In genomic region chr1:23527889-23528244, GRCh38 we compare ENCODE assay signal across 8 cellular contexts. TPM values are rescaled to one million over a fixed set of nuclear protein-coding genes. Genes with fewer than 3 reads are reported as not detected.
A peak's percentile ranks its signal among the peaks of the same experiment; 100 is the strongest.
DNase-seq lines count a peak whose midpoint lies in the region; ATAC-seq, FAIRE-seq and TF ChIP-seq lines count a peak whose summit lies in the region.
"Not testable (repeated sequence)": the region's sequence is repeated elsewhere in the genome, so short reads cannot be mapped to it uniquely, and the experiment has no call there.

No MANE protein-coding gene starts in this region.

- DNase-seq in CD4-positive, alpha-beta memory T cell; RWPE1 (ENCODE audit: low spot score); activated CD8-positive, alpha-beta memory T cell treated with anti-CD3 and anti-CD28 coated beads, Interleukin-2, amount 10 ng/mL, durations not matched to agents 7 days and 5 days; bronchial epithelial cell (ENCODE audit: low read depth); left lung; neural progenitor cell (ENCODE audit: low spot score); type B pancreatic cell (ENCODE audit: extremely low spot score, unreplicated experiment): not testable (repeated sequence)

- peak; percentile 10 for ATAC-seq in activated CD8-positive, alpha-beta memory T cell treated with anti-CD3 and anti-CD28 coated beads, Interleukin-2, amount 10 ng/mL, durations not matched to agents 7 days and 5 days
- ATAC-seq in left lung, result not testable (repeated sequence)

- intact Hi-C loops in CD4-positive, alpha-beta memory T cell (cut with micrococcal nuclease), result loop anchor here (1.0 kb wide), 1 partner anchor 11 kb away; no protein-coding TSS in a partner anchor
- intact Hi-C loops in left lung (cut with DNase I), result not testable (repeated sequence)

- not testable (repeated sequence) for H3K9ac ChIP-seq in neural progenitor cell

- H4K20me1 ChIP-seq in neural progenitor cell (ENCODE audit: low read depth), result peaks cover 36% of the 10 kb centered on the region

- H3K4me3 ChIP-seq in CD4-positive, alpha-beta memory T cell (ENCODE audit: low read length in 2 of 2), result peak overlapping the region in 1 of 2 donors; percentile 53
- not testable (repeated sequence) for H3K4me3 ChIP-seq in HEK293 (ENCODE audit: low read depth, low read length); bronchial epithelial cell (ENCODE audit: low read depth, low read length); neural progenitor cell
- peak overlapping the region in 1 of 2 donors; percentile 66 for H3K4me3 ChIP-seq in left lung

- TF ChIP-seq CTCF in HEK293 (tag by site-specific recombination; IDR thresholded peaks at IDR 0.05); RWPE1 (conservative IDR thresholded peaks at IDR 0.05; ENCODE audit: low read depth); left lung (IDR thresholded peaks at IDR 0.05); neural progenitor cell (IDR thresholded peaks at IDR 0.05); type B pancreatic cell (conservative IDR thresholded peaks at IDR 0.05): not testable (repeated sequence)
- peak; percentile 1 for TF ChIP-seq CTCF in bronchial epithelial cell (IDR thresholded peaks at IDR 0.05; ENCODE audit: insufficient read depth, low read length, severe bottlenecking)

- H3K4me1 Mint-ChIP-seq in CD4-positive, alpha-beta memory T cell, result peaks cover 62 to 93% (median 83%) of the 10 kb centered on the region in 4 donors
- H3K4me1 Mint-ChIP-seq in activated CD8-positive, alpha-beta memory T cell treated with anti-CD3 and anti-CD28 coated beads, Interleukin-2, amount 10 ng/mL, durations not matched to agents 7 days and 5 days, result peaks cover 78% of the 10 kb centered on the region
- H3K4me1 Mint-ChIP-seq in neural progenitor cell (peaks cover 51% of the 10 kb centered on the region), type B pancreatic cell (ENCODE audit: unreplicated experiment) (peaks cover 36% of the 10 kb centered on the region)

- H3K9me3 ChIP-seq in CD4-positive, alpha-beta memory T cell (ENCODE audit: control insufficient read depth in 1 of 2, low read length in 2 of 2); HEK293 (ENCODE audit: control insufficient read depth, insufficient read depth, low read depth, low read length); left lung; neural progenitor cell (ENCODE audit: low read depth): not testable (repeated sequence)

- H3K79me2 ChIP-seq in neural progenitor cell (ENCODE audit: low read depth), result peaks cover 12% of the 10 kb centered on the region

- peak overlapping the region; percentile 60 for H3K27ac ChIP-seq in CD4-positive, alpha-beta memory T cell (ENCODE audit: low read depth, low read length)
- not testable (repeated sequence) for H3K27ac ChIP-seq in HEK293 (ENCODE audit: extremely low read depth, low read depth, low read length); neural progenitor cell
- H3K27ac ChIP-seq in RWPE1, result peak overlapping the region; percentile 89
- peak overlapping the region; percentile 14 to 91 for H3K27ac ChIP-seq in left lung

- peak overlapping the region; percentile 88 to 97 (median 94) for H3K27ac Mint-ChIP-seq in CD4-positive, alpha-beta memory T cell
- H3K27ac Mint-ChIP-seq in activated CD8-positive, alpha-beta memory T cell treated with anti-CD3 and anti-CD28 coated beads, Interleukin-2, amount 10 ng/mL, durations not matched to agents 7 days and 5 days, result peak overlapping the region; percentile 89
- not testable (repeated sequence) for H3K27ac Mint-ChIP-seq in neural progenitor cell
- H3K27ac Mint-ChIP-seq in type B pancreatic cell, result peak overlapping the region; percentile 65

- not testable (repeated sequence) for H3K36me3 ChIP-seq in CD4-positive, alpha-beta memory T cell (ENCODE audit: insufficient read depth, low read length); bronchial epithelial cell (ENCODE audit: control insufficient read depth, insufficient read depth, low read length); left lung; neural progenitor cell
- H3K36me3 ChIP-seq in HEK293 (ENCODE audit: control insufficient read depth in 2 of 2, insufficient read depth in 1 of 2, low read length in 2 of 2), result peaks cover 0 to 32% of the 10 kb centered on the region in 2 experiments; a peak in 1 of 3 replicates

- H3K27me3 Mint-ChIP-seq in CD4-positive, alpha-beta memory T cell; activated CD8-positive, alpha-beta memory T cell treated with anti-CD3 and anti-CD28 coated beads, Interleukin-2, amount 10 ng/mL, durations not matched to agents 7 days and 5 days; neural progenitor cell (ENCODE audit: insufficient read depth, low read depth); type B pancreatic cell: not testable (repeated sequence)

- POLR2A ChIA-PET in CD4-positive, alpha-beta memory T cell (lab: Charles Lee; ENCODE audit: partially characterized antibody), result interaction anchor here (0.9 to 11.2 kb wide), 17 partner anchors 11 to 409 kb away, joined by 3 to 135 read pairs (median 11); partner anchors contain the start of genes ASAP3 and HNRNPR
- POLR2A ChIA-PET in HEK293 (lab: Yijun Ruan, JAX), result interaction anchor here (0.9 to 3.6 kb wide), 11 partner anchors 12 to 183 kb away, joined by 3 to 22 read pairs (median 8); partner anchors contain the start of genes ASAP3, HNRNPR, ID3 and RPL11
- POLR2A ChIA-PET in RWPE1 (lab: Yijun Ruan, JAX; ENCODE audit: low non-redundant PET), result not testable (repeated sequence)

- not testable (repeated sequence) for H3K4me2 ChIP-seq in neural progenitor cell

- H3K9me3 Mint-ChIP-seq in CD4-positive, alpha-beta memory T cell; activated CD8-positive, alpha-beta memory T cell treated with anti-CD3 and anti-CD28 coated beads, Interleukin-2, amount 10 ng/mL, durations not matched to agents 7 days and 5 days (ENCODE audit: low read depth); neural progenitor cell; type B pancreatic cell: not testable (repeated sequence)

- not testable (repeated sequence) for H3K27me3 ChIP-seq in CD4-positive, alpha-beta memory T cell (ENCODE audit: insufficient read depth, low read length); bronchial epithelial cell (ENCODE audit: control insufficient read depth, insufficient read depth, low read length); left lung
- peaks cover 19% of the 10 kb centered on the region for H3K27me3 ChIP-seq in neural progenitor cell

- CTCF ChIA-PET in CD4-positive, alpha-beta memory T cell (lab: Charles Lee; ENCODE audit: partially characterized antibody), result interaction anchor here (0.8 to 30.3 kb wide), 24 partner anchors 8 to 118 kb away, joined by 3 to 924 read pairs (median 4); partner anchors contain the start of genes ASAP3 and ID3
- CTCF ChIA-PET in HEK293 (lab: Yijun Ruan, JAX) (interaction anchor here (0.5 to 4.5 kb wide), 8 partner anchors 12 to 520 kb away, joined by 3 to 36 read pairs (median 4); no protein-coding TSS in a partner anchor), RWPE1 (lab: Yijun Ruan, JAX) (interaction anchor here (0.6 to 1.9 kb wide), 6 partner anchors 12 to 125 kb away, joined by 3 to 16 read pairs (median 4); partner anchors contain the start of genes ASAP3 and TCEA3)
- CTCF ChIA-PET in activated CD8-positive, alpha-beta memory T cell treated with anti-CD3 and anti-CD28 coated beads, Interleukin-2, amount 10 ng/mL, durations not matched to agents 7 days and 5 days (lab: Charles Lee), result interaction anchor here (0.8 to 21.2 kb wide), 19 partner anchors 8 to 244 kb away, joined by 3 to 308 read pairs (median 5); partner anchors contain the start of gene RPL11

- FAIRE-seq in bronchial epithelial cell (lab: Jason Lieb, UNC), result not testable (repeated sequence)

- H3K4me3 Mint-ChIP-seq in CD4-positive, alpha-beta memory T cell, result peak overlapping the region; percentile 80 to 93 (median 85)
- peak overlapping the region; percentile 91 for H3K4me3 Mint-ChIP-seq in activated CD8-positive, alpha-beta memory T cell treated with anti-CD3 and anti-CD28 coated beads, Interleukin-2, amount 10 ng/mL, durations not matched to agents 7 days and 5 days
- H3K4me3 Mint-ChIP-seq in neural progenitor cell, result peak overlapping the region; percentile 24
- H3K4me3 Mint-ChIP-seq in type B pancreatic cell, result not testable (repeated sequence)

- H3K36me3 Mint-ChIP-seq in CD4-positive, alpha-beta memory T cell; neural progenitor cell; type B pancreatic cell: not testable (repeated sequence)
- H3K36me3 Mint-ChIP-seq in activated CD8-positive, alpha-beta memory T cell treated with anti-CD3 and anti-CD28 coated beads, Interleukin-2, amount 10 ng/mL, durations not matched to agents 7 days and 5 days, result peaks cover 40% of the 10 kb centered on the region

- peaks cover 46% of the 10 kb centered on the region for H3F3A ChIP-seq in neural progenitor cell (ENCODE audit: low read depth)

- H2AFZ ChIP-seq in neural progenitor cell (replicated peaks), result not testable (repeated sequence)

- peaks cover 89% of the 10 kb centered on the region for H3K4me1 ChIP-seq in CD4-positive, alpha-beta memory T cell (ENCODE audit: insufficient read depth, low read length)
- H3K4me1 ChIP-seq in HEK293 (ENCODE audit: control insufficient read depth, insufficient read depth, low read length) (peaks cover 11% of the 10 kb centered on the region), left lung (peaks cover 20 to 98% of the 10 kb centered on the region in 2 donors), neural progenitor cell (peaks cover 37% of the 10 kb centered on the region)

RNA-seq across cellular contexts. Expression of gene E2F2, which starts 3.2 kb away (rescaled TPM):
- 1 to 10 TPM; 1.1 to 1.2 TPM for total RNA-seq in CD4-positive, alpha-beta memory T cell
- polyA plus RNA-seq in CD4-positive, alpha-beta memory T cell, result 1 to 10 TPM in 1 of 2 donors, under 1 TPM in 1; 0.69 to 1.1 TPM
- 100 to 1,000 TPM in 1 of 2 experiments, 10 to 100 TPM in 1; 77.4 to 103 TPM for total RNA-seq in activated CD8-positive, alpha-beta memory T cell treated with anti-CD3 and anti-CD28 coated beads, Interleukin-2, amount 10 ng/mL, durations not matched to agents 7 days and 5 days
- total RNA-seq in bronchial epithelial cell (under 0.01 and 0.38 TPM in 2 replicates), left lung (1 to 10 TPM; 3.2 to 4.3 TPM), neural progenitor cell (ENCODE audit: low replicate concordance) (3.4 and 7.0 TPM in 2 replicates), type B pancreatic cell (ENCODE audit: low replicate concordance) (8.4 and 9.4 TPM in 2 replicates)

RNA-seq across cellular contexts. Expression of gene ID3, which starts 31.4 kb away (rescaled TPM):
- total RNA-seq in CD4-positive, alpha-beta memory T cell, result 10 to 100 TPM; 89.6 to 98.0 TPM
- polyA plus RNA-seq in CD4-positive, alpha-beta memory T cell, result 10 to 100 TPM in 1 of 2 donors, 1 to 10 TPM in 1; 8.9 to 20.1 TPM
- 10 to 100 TPM; 14.4 to 34.2 TPM for total RNA-seq in activated CD8-positive, alpha-beta memory T cell treated with anti-CD3 and anti-CD28 coated beads, Interleukin-2, amount 10 ng/mL, durations not matched to agents 7 days and 5 days
- total RNA-seq in bronchial epithelial cell (36.5 and 47.4 TPM in 2 replicates), left lung (100 to 1,000 TPM; 125 to 129 TPM), neural progenitor cell (ENCODE audit: low replicate concordance) (99.9 and 235 TPM in 2 replicates), type B pancreatic cell (ENCODE audit: low replicate concordance) (240 and 495 TPM in 2 replicates)

RNA-seq across cellular contexts. Expression of gene ASAP3, which starts 43.9 kb away (rescaled TPM):
- total RNA-seq in CD4-positive, alpha-beta memory T cell, result 1 to 10 TPM; 1.2 to 1.4 TPM
- polyA plus RNA-seq in CD4-positive, alpha-beta memory T cell, result 1 to 10 TPM in 1 of 2 donors, under 1 TPM in 1; 0.73 to 1.4 TPM
- total RNA-seq in activated CD8-positive, alpha-beta memory T cell treated with anti-CD3 and anti-CD28 coated beads, Interleukin-2, amount 10 ng/mL, durations not matched to agents 7 days and 5 days, result under 1 TPM in 1 of 2 experiments, not detected in 1; 0.35 TPM
- total RNA-seq in bronchial epithelial cell (1.8 and 21.4 TPM in 2 replicates), left lung (10 to 100 TPM; 35.2 to 43.7 TPM), neural progenitor cell (ENCODE audit: low replicate concordance) (3.9 and 8.7 TPM in 2 replicates), type B pancreatic cell (ENCODE audit: low replicate concordance) (41.9 and 65.7 TPM in 2 replicates)
